Comparison of ENCODE assay signal across 29 cellular contexts in genomic region chr16:86244936-86245335, GRCh38.
"Had no signal": no experiment of that assay in that cellular context is flagged by ENCODE, and none has a peak within 500 bp of the region (broad histone marks: within the 10 kb centered on the region; RNA-seq: fewer than 3 reads in every experiment).

No MANE protein-coding gene starts in this region.

- ATAC-seq: activated CD8-positive, alpha-beta memory T cell treated with anti-CD3 and anti-CD28 coated beads, Interleukin-2, amount 10 ng/mL, durations not matched to agents 7 days and 5 days; activated CD8-positive, alpha-beta T cell treated with anti-CD3 and anti-CD28 coated beads, Interleukin-2, amount 10 ng/mL, durations not matched to agents 7 days and 5 days; activated naive CD8-positive, alpha-beta T cell treated with anti-CD3 and anti-CD28 coated beads, Interleukin-2, amount 50 U/mL, for 24 hours; body of pancreas; T-helper 17 cell; WTC11 had no signal

- H3K4me3 ChIP-seq: adrenal gland, body of pancreas, esophagus squamous epithelium had no signal

- H3K27me3 ChIP-seq: body of pancreas had no signal

- H3K9me3 ChIP-seq: adrenal gland, body of pancreas, esophagus squamous epithelium had no signal

- FAIRE-seq: colon, endometrium, endothelial cell of umbilical vein had no signal

- H3K36me3 ChIP-seq: adrenal gland, esophagus squamous epithelium had no signal

- DNase-seq: activated CD4-positive, alpha-beta memory T cell treated with anti-CD3 and anti-CD28 coated beads for 36 hours; activated CD4-positive, alpha-beta T cell treated with anti-CD3 and anti-CD28 coated beads for 1 hour; activated CD4-positive, alpha-beta T cell treated with anti-CD3 and anti-CD28 coated beads for 4 hours; activated CD8-positive, alpha-beta memory T cell treated with anti-CD3 and anti-CD28 coated beads, Interleukin-2, amount 10 ng/mL, durations not matched to agents 7 days and 5 days; activated CD8-positive, alpha-beta memory T cell treated with anti-CD3 and anti-CD28 coated beads, Interleukin-2, amount 50 U/mL, for 4 hours; activated CD8-positive, alpha-beta T cell treated with anti-CD3 and anti-CD28 coated beads, Interleukin-2, amount 10 ng/mL, durations not matched to agents 7 days and 5 days; activated effector memory CD4-positive, alpha-beta T cell treated with anti-CD3 and anti-CD28 coated beads, Interleukin-2, amount 50 U/mL, for 16 hours; activated naive CD4-positive, alpha-beta T cell treated with anti-CD3 and anti-CD28 coated beads for 36 hours; activated naive CD8-positive, alpha-beta T cell treated with anti-CD3 and anti-CD28 coated beads for 36 hours; activated naive CD8-positive, alpha-beta T cell treated with anti-CD3 and anti-CD28 coated beads, Interleukin-2, amount 50 U/mL, for 24 hours; activated T-cell treated with anti-CD3 and anti-CD28 coated beads, Interleukin-2, amount 50 U/mL, for 1 hour; activated T-cell treated with anti-CD3 and anti-CD28 coated beads, Interleukin-2, amount 50 U/mL, for 48 hours; adrenal gland; amygdala; aorta; body of pancreas; caudate nucleus; effector CD8-positive, alpha-beta T cell; esophagus squamous epithelium; foreskin melanocyte; T-helper 1 cell; T-helper 17 cell; T1000 had no signal

- H3K27ac ChIP-seq: adrenal gland, body of pancreas, epithelial cell of prostate, esophagus squamous epithelium, VCaP had no signal

- H3K4me1 ChIP-seq: adrenal gland, body of pancreas, esophagus squamous epithelium had no signal
